Comparison of ENCODE assay signal across 9 cellular contexts in genomic region chr5:132260051-132260450, GRCh38. TPM values are rescaled to one million over a fixed set of nuclear protein-coding genes. Genes with fewer than 3 reads are reported as not detected.
DNase-seq lines count a peak whose midpoint lies in the region; ATAC-seq and TF ChIP-seq lines count a peak whose summit lies in the region.
"Had no signal": no experiment of that assay in that cellular context is flagged by ENCODE, and none has a peak within 500 bp of the region (broad histone marks: within the 10 kb centered on the region; RNA-seq: fewer than 3 reads in every experiment).

No MANE protein-coding gene starts in this region.

- H3K9me3 Mint-ChIP-seq in endodermal cell: no peaks in the 10 kb centered on the region

- H3K27me3 Mint-ChIP-seq in endodermal cell (ENCODE audit: insufficient read depth): peaks cover 24% of the 10 kb centered on the region

- TF ChIP-seq CTCF in AG10803 (conservative IDR thresholded peaks at IDR 0.05; ENCODE audit: low read length) (no peak), endodermal cell (conservative IDR thresholded peaks at IDR 0.05) (no peak), omental fat pad (IDR thresholded peaks at IDR 0.05) (no peak)

- H3K4me1 ChIP-seq in SJCRH30 (peaks cover 28% of the 10 kb centered on the region), endodermal cell (ENCODE audit: control insufficient read depth, insufficient read depth, low read length) (no peaks in the 10 kb centered on the region)

- H3K4me3 Mint-ChIP-seq in endodermal cell: no peak overlapping the region

- DNase-seq in AG10803 (ENCODE audit: low read depth): no peak
- DNase-seq in SJCRH30: no peak
- peak; percentile 38 for DNase-seq in endodermal cell
- DNase-seq in omental fat pad (ENCODE audit: low spot score): no peak
- DNase-seq in NCI-H146 treated with DMSO at 0.1 percent for 48 hours (lab: John Stamatoyannopoulos, UW; ENCODE audit: unreplicated experiment): no peak
- no peak for DNase-seq in NCI-H2029 treated with DMSO at 0.1 percent for 48 hours (lab: John Stamatoyannopoulos, UW)
- DNase-seq in GF-D8 (lab: John Stamatoyannopoulos, UW): no peak
- DNase-seq: DMS53 had no signal

- peak overlapping the region; percentile 95 for H3K27ac ChIP-seq in SJCRH30
- H3K27ac ChIP-seq in endodermal cell (ENCODE audit: low read depth, low read length): no peak overlapping the region

- H3K9me3 ChIP-seq in SJCRH30 (replicated peaks) (no peaks in the 10 kb centered on the region), endodermal cell (ENCODE audit: control insufficient read depth, low read length) (no peaks in the 10 kb centered on the region)

- H3K9ac ChIP-seq in endodermal cell (ENCODE audit: extremely low read depth, low read length, poor library complexity, severe bottlenecking): no peak overlapping the region

- no peak overlapping the region for H3K27ac Mint-ChIP-seq in endodermal cell

- no peaks in the 10 kb centered on the region for H3K36me3 Mint-ChIP-seq in endodermal cell (ENCODE audit: low read depth)

- peaks cover 4% of the 10 kb centered on the region for H3K4me1 Mint-ChIP-seq in endodermal cell

- H3K4me3 ChIP-seq in AG10803 (ENCODE audit: low read length): peak overlapping the region; percentile 78
- peak overlapping the region; percentile 96 for H3K4me3 ChIP-seq in SJCRH30
- no peak overlapping the region for H3K4me3 ChIP-seq in endodermal cell (ENCODE audit: low read length)

- peak; percentile 26 for ATAC-seq in omental fat pad (ENCODE audit: low FRiP score)
- ATAC-seq in HG03108 (IDR thresholded peaks at IDR 0.05; ENCODE audit: unreplicated experiment): no peak

- H3K36me3 ChIP-seq in SJCRH30 (peaks cover 40% of the 10 kb centered on the region), endodermal cell (ENCODE audit: control insufficient read depth, insufficient read depth, low read length) (no peaks in the 10 kb centered on the region)

- H3K27me3 ChIP-seq in SJCRH30 (no peaks in the 10 kb centered on the region), endodermal cell (ENCODE audit: control insufficient read depth, insufficient read depth, low read length, poor library complexity, severe bottlenecking) (peaks cover 12% of the 10 kb centered on the region)

- 88 to 96% methylated on average over 5 to 6 of the region's 6 CpGs for WGBS in endodermal cell (ENCODE audit: insufficient coverage in 1 of 2, insufficient read length in 1 of 2), 2 experiments

RNA-seq across cellular contexts. Expression of gene PDLIM4, which starts 2.6 kb away (rescaled TPM):
- total RNA-seq in SJCRH30 (2014; rRNA removed; shearing (Covaris generic)): 65.4 and 66.3 TPM in 2 replicates
- total RNA-seq in endodermal cell (10 to 100 TPM in 1 of 2 donors, 1 to 10 TPM in 1; 9.0 to 11.2 TPM), omental fat pad (10 to 100 TPM; 19.5 to 89.5 (median 23.4) TPM)
- 32.8 TPM for polyA plus RNA-seq in endodermal cell (2013, experiment 1 of 2)
- polyA plus RNA-seq in endodermal cell (2013, experiment 2 of 2): 29.0 TPM

RNA-seq across cellular contexts. Expression of gene P4HA2, which starts 32.4 kb away (rescaled TPM):
- total RNA-seq in SJCRH30 (2014; rRNA removed; shearing (Covaris generic)): 75.5 and 77.7 TPM in 2 replicates
- total RNA-seq in endodermal cell (10 to 100 TPM; 15.1 to 19.6 TPM), omental fat pad (10 to 100 TPM; 15.8 to 37.7 (median 25.6) TPM)
- 16.6 TPM for polyA plus RNA-seq in endodermal cell (2013, experiment 1 of 2)
- polyA plus RNA-seq in endodermal cell (2013, experiment 2 of 2): 14.6 TPM

RNA-seq across cellular contexts. Expression of gene SLC22A4, which starts 34.1 kb away (rescaled TPM):
- total RNA-seq in SJCRH30 (2014; rRNA removed; shearing (Covaris generic)): 0.28 and 1.1 TPM in 2 replicates
- total RNA-seq in endodermal cell (under 1 TPM in 1 of 2 donors, not detected in 1; 0.68 TPM), omental fat pad (1 to 10 TPM; 2.6 to 6.8 (median 5.7) TPM)
- polyA plus RNA-seq in endodermal cell (2013, experiment 1 of 2): 0.18 TPM
- polyA plus RNA-seq in endodermal cell (2013, experiment 2 of 2): 0.12 TPM
